18 cellular contexts compared by ENCODE assay signal in genomic region chr19:55325172-55325571, GRCh38. TPM values are rescaled to one million over a fixed set of nuclear protein-coding genes. Genes with fewer than 3 reads are reported as not detected.
DNase-seq lines count a peak whose midpoint lies in the region; ATAC-seq and TF ChIP-seq lines count a peak whose summit lies in the region.
"Had no signal": no experiment of that assay in that cellular context is flagged by ENCODE, and none has a peak within 500 bp of the region (broad histone marks: within the 10 kb centered on the region; RNA-seq: fewer than 3 reads in every experiment).

Gene TMEM150B (minus strand): TSS chr19:55325341. CDS start chr19:55321036, 4,305 bp downstream.

- CTCF ChIA-PET in activated CD8-positive, alpha-beta memory T cell treated with anti-CD3 and anti-CD28 coated beads, Interleukin-2, amount 10 ng/mL, durations not matched to agents 7 days and 5 days (lab: Charles Lee), result interaction anchor here (2.5 kb wide), 1 partner anchor 23 kb away, joined by 9 read pairs; no protein-coding TSS in a partner anchor

- no peak within 1 kb of the TSS for H2BK12ac ChIP-seq in mesenchymal stem cell (ENCODE audit: low read length in 2 of 2)

- H4K8ac ChIP-seq in mesenchymal stem cell (ENCODE audit: low read length), result no peak within 1 kb of the TSS

- no peak within 1 kb of the TSS for H3K4ac ChIP-seq in mesenchymal stem cell (ENCODE audit: low read depth in 1 of 2, low read length in 2 of 2)

- peaks cover 21% of the 10 kb centered on the region for H3K4me1 Mint-ChIP-seq in activated CD8-positive, alpha-beta memory T cell treated with anti-CD3 and anti-CD28 coated beads, Interleukin-2, amount 10 ng/mL, durations not matched to agents 7 days and 5 days
- peaks cover 8% of the 10 kb centered on the region for H3K4me1 Mint-ChIP-seq in T-helper 17 cell
- H3K4me1 Mint-ChIP-seq: activated B cell treated with CpG ODN at 0.5 μM for 24 hours had no signal

- no peaks in the 10 kb centered on the region for H3K36me3 Mint-ChIP-seq in activated CD8-positive, alpha-beta memory T cell treated with anti-CD3 and anti-CD28 coated beads, Interleukin-2, amount 10 ng/mL, durations not matched to agents 7 days and 5 days
- no peaks in the 10 kb centered on the region for H3K36me3 Mint-ChIP-seq in T-helper 17 cell (ENCODE audit: low read depth)

- H3K27ac ChIP-seq in mesenchymal stem cell (ENCODE audit: low read length, poor library complexity, severe bottlenecking), result no peak within 1 kb of the TSS
- H3K27ac ChIP-seq in thoracic aorta, result peak within 1 kb of the TSS in 1 of 2 donors; percentile 12
- H3K27ac ChIP-seq: epithelial cell of prostate had no signal

- WGBS in mesenchymal stem cell, result 94% methylated on average over 11 of the region's 14 CpGs

- H3K4me1 ChIP-seq in mesenchymal stem cell (ENCODE audit: control insufficient read depth, insufficient read depth, low read depth, low read length) (peaks cover 4% of the 10 kb centered on the region), thoracic aorta (ENCODE audit: control insufficient read depth in 1 of 2, low read depth in 2 of 2) (peaks cover 0 to 3% of the 10 kb centered on the region in 2 donors)

- no peak within 1 kb of the TSS for H3K4me2 ChIP-seq in mesenchymal stem cell (ENCODE audit: low read length, poor library complexity, severe bottlenecking)
- H3K4me2 ChIP-seq: SK-N-SH had no signal

- H3K4me3 ChIP-seq in mesenchymal stem cell (ENCODE audit: insufficient read depth in 1 of 2, low read depth in 1 of 2, low read length in 2 of 2), result peak within 1 kb of the TSS in 1 of 2 experiments; percentile 20
- peak within 1 kb of the TSS; percentile 32 for H3K4me3 ChIP-seq in thoracic aorta

- H3K4me3 Mint-ChIP-seq in activated CD8-positive, alpha-beta memory T cell treated with anti-CD3 and anti-CD28 coated beads, Interleukin-2, amount 10 ng/mL, durations not matched to agents 7 days and 5 days, result peak within 1 kb of the TSS; percentile 44
- H3K4me3 Mint-ChIP-seq in T-helper 17 cell, result peak within 1 kb of the TSS; percentile 33
- H3K4me3 Mint-ChIP-seq: activated B cell treated with CpG ODN at 0.5 μM for 24 hours had no signal

- no peak within 1 kb of the TSS for H4K91ac ChIP-seq in mesenchymal stem cell (ENCODE audit: low read length)

- peak within 1 kb of the TSS; percentile 92 for H2BK15ac ChIP-seq in mesenchymal stem cell (ENCODE audit: low read depth, poor library complexity, severe bottlenecking)

- H3K18ac ChIP-seq in mesenchymal stem cell (ENCODE audit: low read depth in 1 of 2, low read length in 2 of 2), result no peak within 1 kb of the TSS

- no peaks in the 10 kb centered on the region for H3K9me3 Mint-ChIP-seq in activated CD8-positive, alpha-beta memory T cell treated with anti-CD3 and anti-CD28 coated beads, Interleukin-2, amount 10 ng/mL, durations not matched to agents 7 days and 5 days (ENCODE audit: low read depth)
- H3K9me3 Mint-ChIP-seq: activated B cell treated with CpG ODN at 0.5 μM for 24 hours had no signal

- peak within 1 kb of the TSS; percentile 65 for H3K27ac Mint-ChIP-seq in activated CD8-positive, alpha-beta memory T cell treated with anti-CD3 and anti-CD28 coated beads, Interleukin-2, amount 10 ng/mL, durations not matched to agents 7 days and 5 days
- H3K27ac Mint-ChIP-seq in T-helper 17 cell, result no peak within 1 kb of the TSS
- H3K27ac Mint-ChIP-seq: activated B cell treated with CpG ODN at 0.5 μM for 24 hours had no signal

- no peak within 1 kb of the TSS for H2AK5ac ChIP-seq in mesenchymal stem cell (ENCODE audit: low read length, severe bottlenecking)

- DNase-seq in activated CD8-positive, alpha-beta memory T cell treated with anti-CD3 and anti-CD28 coated beads, Interleukin-2, amount 10 ng/mL, durations not matched to agents 7 days and 5 days, result no peak
- no peak for DNase-seq in activated CD8-positive, alpha-beta memory T cell treated with anti-CD3 and anti-CD28 coated beads, Interleukin-2, amount 50 U/mL, for 48 hours
- DNase-seq in T-helper 17 cell (no peak), mesenchymal stem cell (no peak), thoracic aorta (ENCODE audit: low spot score) (no peak), KG1 (lab: John Stamatoyannopoulos, UW) (no peak), HK-2 (ENCODE audit: unreplicated experiment) (no peak)
- DNase-seq in activated naive CD4-positive, alpha-beta T cell (lab: John Stamatoyannopoulos, UW), result no peak
- DNase-seq: activated B cell treated with CpG ODN at 0.5 μM for 24 hours; activated T-cell treated with anti-CD3 and anti-CD28 coated beads, Interleukin-2, amount 50 U/mL, for 1 hour; Karpas-422; kidney; NK-92 treated with Interleukin-12 subunit alpha and Interleukin-12 subunit beta, amount 100 ng/mL, for 24 hours; occipital lobe; SK-N-SH had no signal

- no peak within 1 kb of the TSS for H2BK120ac ChIP-seq in mesenchymal stem cell (ENCODE audit: low read depth, low read length)

- no peak for TF ChIP-seq CTCF in thoracic aorta (IDR thresholded peaks at IDR 0.05)

- no peak within 1 kb of the TSS for H3K14ac ChIP-seq in mesenchymal stem cell (ENCODE audit: low read length in 2 of 2)

- H3K23ac ChIP-seq in mesenchymal stem cell (ENCODE audit: low read length in 2 of 2), result no peak within 1 kb of the TSS

- H2AFZ ChIP-seq in mesenchymal stem cell (ENCODE audit: low read depth, low read length), result no peak within 1 kb of the TSS

- H3K9ac ChIP-seq in mesenchymal stem cell (ENCODE audit: low read length), result no peak within 1 kb of the TSS
- H3K9ac ChIP-seq: SK-N-SH had no signal

- no peak within 1 kb of the TSS for H2BK5ac ChIP-seq in mesenchymal stem cell (ENCODE audit: low read depth, low read length, poor library complexity, severe bottlenecking)

- ATAC-seq in activated CD8-positive, alpha-beta memory T cell treated with anti-CD3 and anti-CD28 coated beads, Interleukin-2, amount 10 ng/mL, durations not matched to agents 7 days and 5 days, result peak; percentile 52
- ATAC-seq in T-helper 17 cell (peak; percentile 39), thoracic aorta (ENCODE audit: insufficient number of reproducible peaks, low FRiP score, low read depth) (no peak)

- no peaks in the 10 kb centered on the region for H3K9me3 ChIP-seq in T-helper 17 cell (ENCODE audit: control insufficient read depth, low read length, poor library complexity, severe bottlenecking)
- no peaks in the 10 kb centered on the region for H3K9me3 ChIP-seq in mesenchymal stem cell (ENCODE audit: control insufficient read depth, low read length)
- H3K9me3 ChIP-seq in thoracic aorta, result no peaks in the 10 kb centered on the region
- H3K9me3 ChIP-seq: SK-N-SH had no signal

- no peaks in the 10 kb centered on the region for H3K79me1 ChIP-seq in mesenchymal stem cell (replicated peaks; ENCODE audit: low read length, poor library complexity, severe bottlenecking)

- H3K27me3 Mint-ChIP-seq in activated CD8-positive, alpha-beta memory T cell treated with anti-CD3 and anti-CD28 coated beads, Interleukin-2, amount 10 ng/mL, durations not matched to agents 7 days and 5 days, result peaks cover 9% of the 10 kb centered on the region
- peaks cover 25% of the 10 kb centered on the region for H3K27me3 Mint-ChIP-seq in T-helper 17 cell

- H3K36me3 ChIP-seq in mesenchymal stem cell (ENCODE audit: control insufficient read depth in 1 of 2, insufficient read depth in 2 of 2, low read depth in 1 of 2, low read length in 2 of 2) (no peaks in the 10 kb centered on the region), thoracic aorta (no peaks in the 10 kb centered on the region)

- H3K27me3 ChIP-seq in mesenchymal stem cell (ENCODE audit: control insufficient read depth in 1 of 2, insufficient read depth in 1 of 2, low read length in 2 of 2), result peaks cover 8 to 27% of the 10 kb centered on the region in 2 experiments
- H3K27me3 ChIP-seq in thoracic aorta (replicated peaks; ENCODE audit: insufficient read depth), result no peaks in the 10 kb centered on the region

RNA-seq across cellular contexts. Expression of gene TMEM150B, which starts in this region (rescaled TPM):
- total RNA-seq in activated CD8-positive, alpha-beta memory T cell treated with anti-CD3 and anti-CD28 coated beads, Interleukin-2, amount 10 ng/mL, durations not matched to agents 7 days and 5 days, result 1 to 10 TPM; 1.2 to 2.4 TPM
- total RNA-seq in T-helper 17 cell (under 1 TPM in 1 of 2 donors, not detected in 1; 0.75 TPM), thoracic aorta (1 to 10 TPM in 1 of 2 donors, not detected in 1; 6.8 TPM)
- polyA plus RNA-seq in mesenchymal stem cell (2013, experiment 1 of 2), result not detected
- polyA plus RNA-seq in mesenchymal stem cell (2013, experiment 2 of 2), result not detected
- total RNA-seq: A673, activated B cell treated with CpG ODN at 0.5 μM for 24 hours, chondrocyte had no signal
- polyA plus RNA-seq: SK-N-SH had no signal

Comparison
In these comparisons a context has a peak if more than half of its experiments do, and no peak if none do; other contexts are left out.
1. Peak in ATAC-seq in T-helper 17 cell; RNA of the gene not detected or under 1 TPM.